In the genomic region with DNA sequence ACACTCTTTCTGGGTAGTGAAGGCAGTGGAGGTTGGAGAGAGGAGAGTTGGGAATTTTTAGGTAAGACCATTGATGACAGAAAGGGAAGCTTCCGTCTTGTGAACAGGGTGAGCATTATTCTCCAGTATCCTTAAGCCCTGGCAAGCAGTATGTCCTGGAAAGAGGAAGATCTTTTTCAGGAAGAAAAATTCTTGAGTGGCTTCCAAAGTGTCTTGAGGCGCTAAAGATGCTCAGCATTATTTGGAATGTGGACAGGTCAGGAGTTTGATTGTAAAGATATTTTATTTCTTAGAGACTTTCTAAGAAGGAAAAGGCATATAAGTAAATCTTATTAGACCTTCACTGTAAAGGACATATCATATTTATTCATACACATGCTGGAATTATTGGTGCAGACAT, we compare ENCODE assay signal across 2 cellular contexts.
TF ChIP-seq lines count a peak whose summit lies in the region.

No MANE protein-coding gene starts in this region.

TF ChIP-seq in HepG2, 621 proteins besides CTCF, POLR2A, EP300 and RAD21:
- TF ChIP-seq SCMH1 (CRISPR knock-in tag; IDR thresholded peaks at IDR 0.05; ENCODE audit: borderline replicate concordance), result no peak

TF ChIP-seq in IMR-90, 13 proteins besides CTCF, POLR2A, EP300 and RAD21:
- TF ChIP-seq CHD1 (IDR thresholded peaks at IDR 0.05; ENCODE audit: low read depth, low read length) (no peak), CEBPB (IDR thresholded peaks at IDR 0.05; ENCODE audit: low read depth, low read length) (no peak), NFE2L2 (IDR thresholded peaks at IDR 0.05; ENCODE audit: low read depth, low read length) (no peak), RFX5 (IDR thresholded peaks at IDR 0.05; ENCODE audit: low read depth, low read length) (no peak), MAFK (IDR thresholded peaks at IDR 0.05; ENCODE audit: low read depth, low read length) (no peak), MAZ (IDR thresholded peaks at IDR 0.05; ENCODE audit: borderline replicate concordance, low read depth, low read length) (no peak), BHLHE40 (IDR thresholded peaks at IDR 0.05; ENCODE audit: low read depth, low read length) (no peak), MXI1 (IDR thresholded peaks at IDR 0.05; ENCODE audit: borderline replicate concordance, low read depth, low read length) (no peak), SMC3 (IDR thresholded peaks at IDR 0.05; ENCODE audit: low read depth, low read length) (no peak), FOS (IDR thresholded peaks at IDR 0.05; ENCODE audit: low read depth, low read length) (no peak), RCOR1 (IDR thresholded peaks at IDR 0.05; ENCODE audit: insufficient replicate concordance, low read length) (no peak)
- TF ChIP-seq, protein P1, sequence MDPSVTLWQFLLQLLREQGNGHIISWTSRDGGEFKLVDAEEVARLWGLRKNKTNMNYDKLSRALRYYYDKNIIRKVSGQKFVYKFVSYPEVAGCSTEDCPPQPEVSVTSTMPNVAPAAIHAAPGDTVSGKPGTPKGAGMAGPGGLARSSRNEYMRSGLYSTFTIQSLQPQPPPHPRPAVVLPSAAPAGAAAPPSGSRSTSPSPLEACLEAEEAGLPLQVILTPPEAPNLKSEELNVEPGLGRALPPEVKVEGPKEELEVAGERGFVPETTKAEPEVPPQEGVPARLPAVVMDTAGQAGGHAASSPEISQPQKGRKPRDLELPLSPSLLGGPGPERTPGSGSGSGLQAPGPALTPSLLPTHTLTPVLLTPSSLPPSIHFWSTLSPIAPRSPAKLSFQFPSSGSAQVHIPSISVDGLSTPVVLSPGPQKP (IDR thresholded peaks at IDR 0.05; ENCODE audit: borderline replicate concordance, low read depth, low read length), result no peak
- TF ChIP-seq, protein P2, sequence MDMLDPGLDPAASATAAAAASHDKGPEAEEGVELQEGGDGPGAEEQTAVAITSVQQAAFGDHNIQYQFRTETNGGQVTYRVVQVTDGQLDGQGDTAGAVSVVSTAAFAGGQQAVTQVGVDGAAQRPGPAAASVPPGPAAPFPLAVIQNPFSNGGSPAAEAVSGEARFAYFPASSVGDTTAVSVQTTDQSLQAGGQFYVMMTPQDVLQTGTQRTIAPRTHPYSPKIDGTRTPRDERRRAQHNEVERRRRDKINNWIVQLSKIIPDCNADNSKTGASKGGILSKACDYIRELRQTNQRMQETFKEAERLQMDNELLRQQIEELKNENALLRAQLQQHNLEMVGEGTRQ (IDR thresholded peaks at IDR 0.05; ENCODE audit: low read depth, low read length), result no peak
